11 cellular contexts compared by ENCODE assay signal in the genomic region with DNA sequence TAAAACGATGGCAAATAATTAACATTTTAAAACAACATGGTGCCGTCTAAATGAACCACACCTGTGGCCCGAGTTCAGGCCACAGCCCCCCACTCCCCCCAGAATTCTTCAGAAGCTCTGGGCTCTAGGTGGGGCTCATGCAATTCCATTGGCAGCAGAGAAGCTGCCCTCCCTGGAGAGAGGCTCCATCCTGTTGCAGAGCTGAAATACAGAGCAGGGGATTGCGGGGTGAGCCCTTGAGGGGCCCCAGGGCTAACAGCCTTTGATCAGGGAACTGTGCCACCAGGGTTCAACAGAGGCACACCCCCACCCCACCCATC.
A peak's percentile ranks its signal among the peaks of the same experiment; 100 is the strongest.
DNase-seq lines count a peak whose midpoint lies in the region; ATAC-seq, FAIRE-seq and TF ChIP-seq lines count a peak whose summit lies in the region.
"Had no signal": no experiment of that assay in that cellular context is flagged by ENCODE, and none has a peak within 500 bp of the region (broad histone marks: within the 10 kb centered on the region; RNA-seq: fewer than 3 reads in every experiment).

No MANE protein-coding gene starts in this region.

- peak overlapping the region in 6 of 7 donors; percentile 76 to 95 (median 82) for H3K4me3 Mint-ChIP-seq in CD8-positive, alpha-beta memory T cell
- peak overlapping the region; percentile 66 for H3K4me3 Mint-ChIP-seq in osteocyte (ENCODE audit: unreplicated experiment)

- no peak for FAIRE-seq in HTR-8/SVneo (lab: Jason Lieb, UNC)
- FAIRE-seq: H1 had no signal

- H3K27me3 ChIP-seq in CD8-positive, alpha-beta memory T cell (ENCODE audit: insufficient read depth, low read length, poor library complexity, severe bottlenecking): no peaks in the 10 kb centered on the region
- no peaks in the 10 kb centered on the region for H3K27me3 ChIP-seq in OCI-LY1 (ENCODE audit: insufficient read depth, low read length)
- H3K27me3 ChIP-seq in ectodermal cell (ENCODE audit: control insufficient read depth, insufficient read depth, low read length, poor library complexity, severe bottlenecking): peaks cover 13% of the 10 kb centered on the region

- TF ChIP-seq CTCF in OCI-LY1 (IDR thresholded peaks at IDR 0.05; ENCODE audit: low read length): no peak
- no peak for TF ChIP-seq CTCF in osteocyte (IDR thresholded peaks at IDR 0.05)

- peaks cover 36 to 63% (median 46%) of the 10 kb centered on the region in 3 donors for H3K4me1 Mint-ChIP-seq in CD8-positive, alpha-beta memory T cell
- peaks cover 60% of the 10 kb centered on the region for H3K4me1 Mint-ChIP-seq in osteocyte (ENCODE audit: unreplicated experiment)

- H3K36me3 Mint-ChIP-seq in CD8-positive, alpha-beta memory T cell: peaks cover 0 to 3% (median 1%) of the 10 kb centered on the region in 3 donors
- no peaks in the 10 kb centered on the region for H3K36me3 Mint-ChIP-seq in osteocyte (ENCODE audit: unreplicated experiment)

- H3K27ac Mint-ChIP-seq in CD8-positive, alpha-beta memory T cell: peak overlapping the region in 6 of 8 donors; percentile 61 to 84 (median 70)
- H3K27ac Mint-ChIP-seq in osteocyte (ENCODE audit: unreplicated experiment): peak overlapping the region; percentile 99

- no peak for DNase-seq in CD8-positive, alpha-beta memory T cell
- DNase-seq in osteocyte (ENCODE audit: extremely low spot score, unreplicated experiment): no peak
- no peak for DNase-seq in SKM-1 (lab: John Stamatoyannopoulos, UW; ENCODE audit: unreplicated experiment)
- no peak for DNase-seq in HTR-8/SVneo (ENCODE audit: insufficient read length, low spot score)
- no peak for DNase-seq in effector CD8-positive, alpha-beta T cell (lab: John Stamatoyannopoulos, UW)
- DNase-seq: activated CD4-positive, alpha-beta T cell treated with anti-CD3 and anti-CD28 coated beads for 1 hour; stimulated activated CD4-positive, alpha-beta T cell treated with anti-CD3 and anti-CD28 coated beads, Interleukin-12 subunit alpha, Interleukin-12 subunit beta, amount 100 ng/mL, for 4 hours had no signal

- H3K9ac ChIP-seq in OCI-LY1 (ENCODE audit: low read length): peak overlapping the region; percentile 58; the same call in 1 of the 2 replicates

- no peak overlapping the region for H3K27ac ChIP-seq in CD8-positive, alpha-beta memory T cell (ENCODE audit: low read depth, low read length)
- H3K27ac ChIP-seq in OCI-LY1 (ENCODE audit: low read depth, low read length, poor library complexity, severe bottlenecking): peak overlapping the region; percentile 49
- H3K27ac ChIP-seq in ectodermal cell (ENCODE audit: insufficient read depth, low read depth, low read length, poor library complexity, severe bottlenecking): peak overlapping the region; percentile 26

- no peaks in the 10 kb centered on the region for H3K79me2 ChIP-seq in OCI-LY1 (ENCODE audit: insufficient read depth, low read length)

- H3K4me1 ChIP-seq in CD8-positive, alpha-beta memory T cell (ENCODE audit: insufficient read depth, low read length): peaks cover 32% of the 10 kb centered on the region
- peaks cover 29% of the 10 kb centered on the region for H3K4me1 ChIP-seq in OCI-LY1 (ENCODE audit: insufficient read depth, low read length, severe bottlenecking)
- peaks cover 25% of the 10 kb centered on the region for H3K4me1 ChIP-seq in ectodermal cell (ENCODE audit: control insufficient read depth, insufficient read depth, low read length)

- WGBS in ectodermal cell, 2 experiments: 75 to 78% methylated on average over 4 of the region's 4 CpGs

- H3K27me3 Mint-ChIP-seq in CD8-positive, alpha-beta memory T cell: no peaks in the 10 kb centered on the region
- no peaks in the 10 kb centered on the region for H3K27me3 Mint-ChIP-seq in osteocyte (ENCODE audit: unreplicated experiment)

- no peaks in the 10 kb centered on the region for H3F3A ChIP-seq in OCI-LY1 (ENCODE audit: insufficient read depth, low read length)

- no peak overlapping the region for H2AFZ ChIP-seq in OCI-LY1 (ENCODE audit: low read length)

- no peaks in the 10 kb centered on the region for H4K20me1 ChIP-seq in OCI-LY1 (ENCODE audit: insufficient read depth, low read length)

- H3K9me3 ChIP-seq in CD8-positive, alpha-beta memory T cell (ENCODE audit: low read length): no peaks in the 10 kb centered on the region
- H3K9me3 ChIP-seq in OCI-LY1 (ENCODE audit: low read length) (no peaks in the 10 kb centered on the region), ectodermal cell (ENCODE audit: control insufficient read depth, low read length) (no peaks in the 10 kb centered on the region)

- H3K9me2 ChIP-seq in OCI-LY1 (ENCODE audit: low read depth, low read length): no peaks in the 10 kb centered on the region

- ATAC-seq in esophagus mucosa: no peak

- POLR2A ChIA-PET in CD8-positive, alpha-beta memory T cell (lab: Charles Lee): interaction anchor here (0.6 kb wide), 2 partner anchors 87 to 223 kb away, joined by 3 read pairs; no protein-coding TSS in a partner anchor

- no peaks in the 10 kb centered on the region for H3K9me3 Mint-ChIP-seq in CD8-positive, alpha-beta memory T cell
- H3K9me3 Mint-ChIP-seq in osteocyte (ENCODE audit: unreplicated experiment): no peaks in the 10 kb centered on the region

- H3K4me2 ChIP-seq in OCI-LY1 (ENCODE audit: low read length): peak overlapping the region; percentile 81; the same call in 1 of the 2 replicates

- CTCF ChIA-PET in CD8-positive, alpha-beta memory T cell (lab: Charles Lee): interaction anchor here (1.0 to 1.4 kb wide), 3 partner anchors 9 to 12 kb away, joined by 4 to 9 read pairs (median 4); no protein-coding TSS in a partner anchor

- H3K4me3 ChIP-seq in CD8-positive, alpha-beta memory T cell (ENCODE audit: low read length): no peak overlapping the region
- peak overlapping the region; percentile 64 for H3K4me3 ChIP-seq in OCI-LY1 (ENCODE audit: low read depth, low read length, poor library complexity, severe bottlenecking)
- H3K4me3 ChIP-seq in ectodermal cell (ENCODE audit: insufficient read depth, low read depth, low read length): no peak overlapping the region

- H3K36me3 ChIP-seq in CD8-positive, alpha-beta memory T cell (ENCODE audit: insufficient read depth, low read length): no peaks in the 10 kb centered on the region
- no peaks in the 10 kb centered on the region for H3K36me3 ChIP-seq in OCI-LY1 (ENCODE audit: insufficient read depth, low read length)
- H3K36me3 ChIP-seq in ectodermal cell (ENCODE audit: control insufficient read depth, insufficient read depth, low read length): no peaks in the 10 kb centered on the region
